In genomic region chr17:11986939-11987329, GRCh38 we compare ENCODE assay signal across 8 cellular contexts. TPM values are rescaled to one million over a fixed set of nuclear protein-coding genes. Genes with fewer than 3 reads are reported as not detected.
DNase-seq lines count a peak whose midpoint lies in the region; ATAC-seq and TF ChIP-seq lines count a peak whose summit lies in the region.

No MANE protein-coding gene starts in this region.

- no peak overlapping the region for H2BK12ac ChIP-seq in neuronal stem cell (ENCODE audit: low read length)

- H3K27ac ChIP-seq in neuronal stem cell (replicated peaks; ENCODE audit: low read length): no peak overlapping the region

- H3K36me3 ChIP-seq in neuronal stem cell (replicated peaks in 1 of 2; ENCODE audit: control insufficient read depth in 2 of 2, insufficient read depth in 2 of 2, low read length in 2 of 2): peaks cover 2 to 56% of the 10 kb centered on the region in 2 donors

- TF ChIP-seq POLR2A in GM18505 (IDR thresholded peaks at IDR 0.05; ENCODE audit: borderline replicate concordance, extremely low read depth, insufficient read depth, insufficient read length): no peak

- no peak overlapping the region for H4K91ac ChIP-seq in neuronal stem cell (ENCODE audit: low read depth, low read length, poor library complexity)

- H3K9ac ChIP-seq in neuronal stem cell (ENCODE audit: low read depth, low read length, poor library complexity): no peak overlapping the region

- H2BK120ac ChIP-seq in neuronal stem cell (ENCODE audit: low read depth, low read length): no peak overlapping the region

- H3K4me3 ChIP-seq in neuronal stem cell (ENCODE audit: low read length in 2 of 2): no peak overlapping the region

- DNase-seq in NCI-H2227 (lab: John Stamatoyannopoulos, UW; ENCODE audit: unreplicated experiment) (peak; percentile 16), NCI-H2227 treated with DMSO at 0.1 percent for 48 hours (lab: John Stamatoyannopoulos, UW) (no peak), OCI-M1 (lab: John Stamatoyannopoulos, UW) (peak; percentile 40), neuronal stem cell (ENCODE audit: low spot score) (peak; percentile 24), DMS79 (lab: John Stamatoyannopoulos, UW) (no peak), HPDE6-E6E7 (ENCODE audit: extremely low spot score) (no peak)

- no peaks in the 10 kb centered on the region for H3K27me3 ChIP-seq in neuronal stem cell (ENCODE audit: control insufficient read depth in 3 of 3, insufficient read depth in 3 of 3, low read depth in 1 of 3, low read length in 3 of 3)

- H3K4me1 ChIP-seq in neuronal stem cell (ENCODE audit: control insufficient read depth in 2 of 2, insufficient read depth in 1 of 2, low read depth in 1 of 2, low read length in 2 of 2): no peaks in the 10 kb centered on the region

- H3K18ac ChIP-seq in neuronal stem cell (ENCODE audit: low read length): no peak overlapping the region

- H3K23ac ChIP-seq in neuronal stem cell (ENCODE audit: low read depth, low read length, poor library complexity): no peak overlapping the region

- no peak overlapping the region for H2AK5ac ChIP-seq in neuronal stem cell (ENCODE audit: low read depth, low read length)

- H2BK15ac ChIP-seq in neuronal stem cell (ENCODE audit: low read length): no peak overlapping the region

- peaks cover 0 to 3% of the 10 kb centered on the region in 2 donors for H3K9me3 ChIP-seq in neuronal stem cell (replicated peaks in 1 of 2; ENCODE audit: control insufficient read depth in 2 of 2, insufficient read depth in 1 of 2, low read depth in 1 of 2, low read length in 2 of 2)

- ATAC-seq in esophagus mucosa (peak; percentile 68), GM18505 (IDR thresholded peaks at IDR 0.05; ENCODE audit: unreplicated experiment) (no peak)

- no peak overlapping the region for H3K14ac ChIP-seq in neuronal stem cell (ENCODE audit: low read length)

- no peak overlapping the region for H4K8ac ChIP-seq in neuronal stem cell (ENCODE audit: low read depth, low read length)

- H3K4ac ChIP-seq in neuronal stem cell (ENCODE audit: low read length): no peak overlapping the region

- WGBS in neuronal stem cell (ENCODE audit: extremely low coverage in 2 of 2, insufficient read length in 2 of 2, insufficient replicate concordance in 1 of 2), 2 donors: no CpG with 5 or more reads among the region's 5 CpGs

- H2AFZ ChIP-seq in neuronal stem cell (ENCODE audit: low read length): peak overlapping the region; percentile 8

- H2BK5ac ChIP-seq in neuronal stem cell (ENCODE audit: low read length): no peak overlapping the region

- no peak overlapping the region for H3K4me2 ChIP-seq in neuronal stem cell (ENCODE audit: insufficient read depth, low read length, poor library complexity, severe bottlenecking)

- no peaks in the 10 kb centered on the region for H3K79me1 ChIP-seq in neuronal stem cell (ENCODE audit: low read depth, low read length)

RNA-seq across cellular contexts. Expression of gene ZNF18, which starts 10.3 kb away (rescaled TPM):
- 6.1 TPM for total RNA-seq in esophagus mucosa
- polyA plus RNA-seq in neuronal stem cell (2013, experiment 1 of 2): 5.4 TPM
- 5.8 TPM for polyA plus RNA-seq in neuronal stem cell (2013, experiment 2 of 2)

RNA-seq across cellular contexts. Expression of gene MAP2K4, which starts 33.7 kb away (rescaled TPM):
- 29.7 TPM for total RNA-seq in esophagus mucosa
- polyA plus RNA-seq in neuronal stem cell (2013, experiment 1 of 2): 27.8 TPM
- 28.3 TPM for polyA plus RNA-seq in neuronal stem cell (2013, experiment 2 of 2)

Comparison
In these comparisons a context has a peak if more than half of its experiments do, and no peak if none do; other contexts are left out.
1. DNase-seq: peak in NCI-H2227 (single experiment), OCI-M1 (single experiment) and neuronal stem cell (single experiment); none in NCI-H2227 treated with DMSO at 0.1 percent for 48 hours (single experiment), DMS79 (single experiment) and HPDE6-E6E7 (single experiment).